In genomic region chr16:1906052-1906845, GRCh38 we compare ENCODE assay signal across 2 cellular contexts.
TF ChIP-seq lines count a peak whose summit lies in the region.

No MANE protein-coding gene starts in this region.

TF ChIP-seq in SK-N-SH, 30 proteins besides CTCF, POLR2A, EP300 and RAD21 (continued from another document):
- no peak for TF ChIP-seq IRF3 (IDR thresholded peaks at IDR 0.05; ENCODE audit: low read depth, low read length)
- TF ChIP-seq MAX (IDR thresholded peaks at IDR 0.05; ENCODE audit: low read depth), result no peak

TF ChIP-seq in SK-N-SH treated with all-trans-retinoic acid at 6 μM for 48 hours, 23 proteins besides CTCF, POLR2A, EP300 and RAD21:
- TF ChIP-seq TSHZ2 (CRISPR knock-in tag; IDR thresholded peaks at IDR 0.05) (no peak), ZNF70 (CRISPR knock-in tag; IDR thresholded peaks at IDR 0.05) (no peak), PATZ1 (CRISPR knock-in tag; IDR thresholded peaks at IDR 0.05; ENCODE audit: borderline replicate concordance) (no peak), TCF4 (CRISPR knock-in tag; IDR thresholded peaks at IDR 0.05; ENCODE audit: borderline replicate concordance) (no peak), ISL1 (CRISPR knock-in tag; IDR thresholded peaks at IDR 0.05) (no peak)
